ENCODE assay signal across 11 cellular contexts in genomic region chr6:71489736-71490135, GRCh38.
DNase-seq lines count a peak whose midpoint lies in the region; ATAC-seq, FAIRE-seq and TF ChIP-seq lines count a peak whose summit lies in the region.
"Had no signal": no experiment of that assay in that cellular context is flagged by ENCODE, and none has a peak within 500 bp of the region (broad histone marks: within the 10 kb centered on the region; RNA-seq: fewer than 3 reads in every experiment).

No MANE protein-coding gene starts in this region.

- H3K4me3 ChIP-seq in SJSA1, result no peak overlapping the region
- H3K4me3 ChIP-seq in fibroblast of pulmonary artery (replicated peaks; ENCODE audit: low read depth, low read length), result no peak overlapping the region
- H3K4me3 ChIP-seq in pancreas, result no peak overlapping the region
- no peak overlapping the region for H3K4me3 ChIP-seq in colonic mucosa

- H3K36me3 ChIP-seq in SJSA1 (no peaks in the 10 kb centered on the region), pancreas (no peaks in the 10 kb centered on the region), colonic mucosa (no peaks in the 10 kb centered on the region)

- DNase-seq in EL, result peak; percentile 95
- peak; percentile 85 to 87 for DNase-seq in SJSA1 (ENCODE audit: low read depth in 1 of 2, low spot score in 2 of 2)
- peak; percentile 91 for DNase-seq in fibroblast of pulmonary artery (ENCODE audit: low read depth)
- no peak for DNase-seq in pancreas
- no peak for DNase-seq in colonic mucosa
- no peak for DNase-seq in stimulated activated CD4-positive, alpha-beta T cell treated with anti-CD3 and anti-CD28 coated beads, Interleukin-4, amount 100 ng/mL, for 24 hours
- DNase-seq: NCI-H526 treated with DMSO at 0.1 percent for 48 hours; stimulated activated CD4-positive, alpha-beta T cell treated with anti-CD3 and anti-CD28 coated beads, Interleukin-1b, Interleukin-23, amount 100 ng/mL, for 48 hours had no signal

- H3K9me3 ChIP-seq in SJSA1 (replicated peaks) (no peaks in the 10 kb centered on the region), pancreas (no peaks in the 10 kb centered on the region), colonic mucosa (no peaks in the 10 kb centered on the region)

- H3K27ac ChIP-seq in SJSA1 (peak overlapping the region; percentile 43), pancreas (no peak overlapping the region), colonic mucosa (no peak overlapping the region)

- 32 to 44% methylated on average over 3 of the region's 3 CpGs for WGBS in pancreas, 2 donors

- peak in 3 of 4 donors; percentile 45 to 74 (median 58) for ATAC-seq in pancreas
- no peak for ATAC-seq in HG03469 (IDR thresholded peaks at IDR 0.05; ENCODE audit: unreplicated experiment)
- ATAC-seq in HG02798 (IDR thresholded peaks at IDR 0.05; ENCODE audit: poor library complexity, unreplicated experiment), result no peak
- ATAC-seq: left lobe of liver had no signal

- TF ChIP-seq CTCF in fibroblast of pulmonary artery (IDR thresholded peaks at IDR 0.05; ENCODE audit: low read length, missing control alignments) (no peak), pancreas (IDR thresholded peaks at IDR 0.05) (no peak), colonic mucosa (IDR thresholded peaks at IDR 0.05) (no peak)

- H3K9ac ChIP-seq in colonic mucosa (ENCODE audit: low read depth in 2 of 2, low read length in 2 of 2), result no peak overlapping the region

- FAIRE-seq in pancreas (lab: Jason Lieb, UNC), result no peak

- peaks cover 26% of the 10 kb centered on the region for H3K4me1 ChIP-seq in SJSA1 (replicated peaks)
- H3K4me1 ChIP-seq in pancreas, result no peaks in the 10 kb centered on the region
- no peaks in the 10 kb centered on the region for H3K4me1 ChIP-seq in colonic mucosa

- intact Hi-C loops in pancreas (cut with DNase I), result loop anchor here in 1 of 3 donors (10.0 kb wide), 1 partner anchor 95 kb away; no protein-coding TSS in a partner anchor
- intact Hi-C loops in colonic mucosa (cut with DNase I), result no loop called here

- no peaks in the 10 kb centered on the region for H3K27me3 ChIP-seq in SJSA1 (replicated peaks)
- H3K27me3 ChIP-seq in pancreas, result no peaks in the 10 kb centered on the region
- H3K27me3 ChIP-seq in colonic mucosa, result no peaks in the 10 kb centered on the region

Comparison
In these comparisons a context has a peak if more than half of its experiments do, and no peak if none do; other contexts are left out.
1. DNase-seq: peak in EL (single experiment), SJSA1 (2 of 2) and fibroblast of pulmonary artery (single experiment); none in pancreas (0 of 6), colonic mucosa (single experiment) and stimulated activated CD4-positive, alpha-beta T cell treated with anti-CD3 and anti-CD28 coated beads, Interleukin-4, amount 100 ng/mL, for 24 hours (single experiment).
2. ATAC-seq: peak in pancreas (3 of 4); none in HG03469 (single experiment) and HG02798 (single experiment).